In genomic region chr19:50383307-50383851, GRCh38 we compare ENCODE assay signal across 9 cellular contexts. TPM values are rescaled to one million over a fixed set of nuclear protein-coding genes. Genes with fewer than 3 reads are reported as not detected.
A peak's percentile ranks its signal among the peaks of the same experiment; 100 is the strongest.
DNase-seq lines count a peak whose midpoint lies in the region; ATAC-seq and TF ChIP-seq lines count a peak whose summit lies in the region.
"Had no signal": no experiment of that assay in that cellular context is flagged by ENCODE, and none has a peak within 500 bp of the region (broad histone marks: within the 10 kb centered on the region; RNA-seq: fewer than 3 reads in every experiment).

No MANE protein-coding gene starts in this region.

- peak; percentile 3 for ATAC-seq in HG03103 (IDR thresholded peaks at IDR 0.05; ENCODE audit: low read depth, unreplicated experiment)
- no peak for ATAC-seq in GM18873 (IDR thresholded peaks at IDR 0.05; ENCODE audit: low FRiP score, unreplicated experiment)
- no peak for ATAC-seq in GM18520 (IDR thresholded peaks at IDR 0.05; ENCODE audit: unreplicated experiment)

- peak overlapping the region; percentile 90 for H3K4me2 ChIP-seq in BLaER1

- no peak for DNase-seq in mesothelial cell of epicardium (ENCODE audit: low spot score in 2 of 2, unreplicated experiment in 2 of 2)
- DNase-seq in NCI-H2171 treated with DMSO at 0.1 percent for 48 hours (lab: John Stamatoyannopoulos, UW): no peak
- DNase-seq in iPS-NIHi7 (ENCODE audit: extremely low spot score): no peak

- H3K9me3 Mint-ChIP-seq in brain (peaks cover 0 to 6% (median 0%) of the 10 kb centered on the region in 5 experiments), mesothelial cell of epicardium (no peaks in the 10 kb centered on the region)

- H3K36me3 ChIP-seq in BLaER1: peaks cover 77% of the 10 kb centered on the region

- TF ChIP-seq CTCF in brain (conservative IDR thresholded peaks at IDR 0.05) (no peak), mesothelial cell of epicardium (IDR thresholded peaks at IDR 0.05; ENCODE audit: unreplicated experiment) (no peak)

- peak overlapping the region; percentile 72 for H3K4me3 ChIP-seq in BLaER1

- peak overlapping the region; percentile 56 to 95 (median 85) for H3K27ac Mint-ChIP-seq in brain
- peak overlapping the region; percentile 91 for H3K27ac Mint-ChIP-seq in mesothelial cell of epicardium

- no peaks in the 10 kb centered on the region for H3K27me3 ChIP-seq in BLaER1

- no peaks in the 10 kb centered on the region for H3K9me3 ChIP-seq in BLaER1

- peak overlapping the region; percentile 61; the same call in 1 of the 2 replicates for H3K27ac ChIP-seq in BLaER1

- H3K4me1 Mint-ChIP-seq in brain (peaks cover 29% of the 10 kb centered on the region), mesothelial cell of epicardium (peaks cover 22% of the 10 kb centered on the region)

- peaks cover 63% of the 10 kb centered on the region for H4K20me1 ChIP-seq in BLaER1

- peaks cover 13% of the 10 kb centered on the region for H3K36me3 Mint-ChIP-seq in brain
- H3K36me3 Mint-ChIP-seq in mesothelial cell of epicardium: peaks cover 16% of the 10 kb centered on the region

- peak overlapping the region; percentile 82 for H3K9ac ChIP-seq in BLaER1

- H3K4me3 Mint-ChIP-seq in brain: peak overlapping the region; percentile 89 to 96 (median 94)
- H3K4me3 Mint-ChIP-seq in mesothelial cell of epicardium: peak overlapping the region; percentile 86

- peaks cover 34% of the 10 kb centered on the region for H3K4me1 ChIP-seq in BLaER1

- H3K27me3 Mint-ChIP-seq in brain (peaks cover 5% of the 10 kb centered on the region), mesothelial cell of epicardium (ENCODE audit: low read depth) (no peaks in the 10 kb centered on the region)

RNA-seq across cellular contexts. Expression of gene POLD1, which starts 0.8 kb away (rescaled TPM):
- 29.2 TPM for polyA plus RNA-seq in brain (ENCODE audit: insufficient read depth, low read depth, low replicate concordance)
- total RNA-seq in mesothelial cell of epicardium: 58.4 to 60.6 TPM (median 60.3 TPM) in 3 replicates

RNA-seq across cellular contexts. Expression of gene NR1H2, which starts 7.1 kb away (rescaled TPM):
- 79.4 TPM for polyA plus RNA-seq in brain (ENCODE audit: insufficient read depth, low read depth, low replicate concordance)
- total RNA-seq in mesothelial cell of epicardium: 35.4 to 39.1 TPM (median 37.3 TPM) in 3 replicates

RNA-seq across cellular contexts. Expression of gene NAPSA, which starts 17.9 kb away (rescaled TPM):
- polyA plus RNA-seq in brain (ENCODE audit: insufficient read depth, low read depth, low replicate concordance): 0.17 TPM
- total RNA-seq in mesothelial cell of epicardium: 2.4 to 3.5 TPM (median 3.2 TPM) in 3 replicates

RNA-seq across cellular contexts. Expression of gene SPIB, which starts 35.4 kb away (rescaled TPM):
- polyA plus RNA-seq in brain (ENCODE audit: insufficient read depth, low read depth, low replicate concordance): not detected
- total RNA-seq in mesothelial cell of epicardium: 0.11 TPM in 1 of 3 replicates, not detected in the others
- total RNA-seq: left cardiac atrium had no signal

RNA-seq across cellular contexts. Expression of gene MYBPC2, which starts 49.3 kb away (rescaled TPM):
- not detected for polyA plus RNA-seq in brain (ENCODE audit: insufficient read depth, low read depth, low replicate concordance)
- total RNA-seq in mesothelial cell of epicardium: 0.89 to 1.9 TPM (median 1.2 TPM) in 3 replicates
- total RNA-seq: left cardiac atrium had no signal
